16 cellular contexts compared by ENCODE assay signal in the genomic region with DNA sequence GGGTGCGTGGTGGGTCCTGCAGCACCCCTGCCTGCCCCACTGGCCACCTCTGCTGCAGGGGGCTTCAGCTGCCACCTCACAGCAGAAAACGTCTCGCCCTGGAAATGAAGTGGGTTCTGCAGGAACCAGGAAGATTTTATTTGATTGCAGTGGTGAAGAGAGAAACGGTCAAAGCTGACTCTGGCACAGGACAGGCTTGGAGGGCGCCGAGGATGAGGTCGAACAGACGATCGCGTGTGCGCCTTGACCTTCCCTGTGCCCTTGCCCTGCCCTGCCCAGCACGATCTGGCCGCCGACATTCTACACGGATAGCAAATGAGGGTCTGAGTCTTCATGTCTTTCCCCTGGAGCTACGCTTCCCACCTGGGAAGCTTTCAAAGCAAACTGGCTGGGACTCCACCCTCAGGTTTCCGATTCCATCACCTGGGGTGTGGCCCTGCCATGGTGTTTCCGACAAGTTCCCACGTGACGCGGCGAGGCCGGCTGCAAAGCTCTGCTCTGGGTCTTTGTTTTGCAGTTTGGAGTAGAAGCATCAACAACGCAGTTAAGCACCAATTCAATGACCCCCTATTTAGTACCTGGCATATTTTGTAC. TPM values are rescaled to one million over a fixed set of nuclear protein-coding genes. Genes with fewer than 3 reads are reported as not detected.
DNase-seq lines count a peak whose midpoint lies in the region; TF ChIP-seq lines count a peak whose summit lies in the region.
"Had no signal": no experiment of that assay in that cellular context is flagged by ENCODE, and none has a peak within 500 bp of the region (broad histone marks: within the 10 kb centered on the region; RNA-seq: fewer than 3 reads in every experiment).

No MANE protein-coding gene starts in this region.

- H3F3A ChIP-seq in SK-N-SH (replicated peaks; ENCODE audit: insufficient read depth), result no peaks in the 10 kb centered on the region

- H4K20me1 ChIP-seq in BLaER1 (no peaks in the 10 kb centered on the region), SK-N-SH (ENCODE audit: insufficient read depth) (no peaks in the 10 kb centered on the region)

- H3K27ac ChIP-seq in BLaER1 (no peak overlapping the region), SK-N-SH (ENCODE audit: low read depth in 2 of 2, low read length in 1 of 2) (no peak overlapping the region), Peyer's patch (no peak overlapping the region)
- H3K27ac ChIP-seq: epithelial cell of prostate, neural progenitor cell, suprapubic skin had no signal

- no peaks in the 10 kb centered on the region for H3K27me3 ChIP-seq in BLaER1
- peaks cover 41% of the 10 kb centered on the region for H3K27me3 ChIP-seq in SK-N-SH (ENCODE audit: insufficient read depth)
- H3K27me3 ChIP-seq in Peyer's patch, result no peaks in the 10 kb centered on the region

- CTCF ChIA-PET in SK-N-SH (lab: Yijun Ruan, JAX), result interaction anchor here (1.8 to 4.4 kb wide), 2 partner anchors 31 to 236 kb away, joined by 7 to 29 read pairs; no protein-coding TSS in a partner anchor

- DNase-seq in DMS153 (lab: John Stamatoyannopoulos, UW) (peak; percentile 44), NCI-H69 (lab: John Stamatoyannopoulos, UW) (peak; percentile 96), iPS-NIHi11 (ENCODE audit: low spot score) (peak; percentile 45), SK-N-SH (no peak), Peyer's patch (no peak)
- DNase-seq in NK-92 treated with Interleukin-12 subunit alpha and Interleukin-12 subunit beta, amount 100 ng/mL, for 24 hours (lab: John Stamatoyannopoulos, UW), result no peak
- no peak for DNase-seq in stimulated activated CD4-positive, alpha-beta T cell treated with anti-CD3 and anti-CD28 coated beads, Interleukin-15, amount 100 ng/mL, for 24 hours
- DNase-seq: activated gamma-delta T cell treated with Interleukin-2 at 50 U/mL for 16 hours, cortex of kidney, DMS 273 treated with DMSO at 0.1 percent for 48 hours, NCI-H1694, right cardiac atrium had no signal

- no peaks in the 10 kb centered on the region for H3K9me3 ChIP-seq in BLaER1
- no peaks in the 10 kb centered on the region for H3K9me3 ChIP-seq in SK-N-SH
- no peaks in the 10 kb centered on the region for H3K9me3 ChIP-seq in Peyer's patch
- H3K9me3 ChIP-seq: suprapubic skin had no signal

- H3K4me1 ChIP-seq in BLaER1 (peaks cover 63% of the 10 kb centered on the region), SK-N-SH (ENCODE audit: control insufficient read depth in 1 of 2, insufficient read depth in 2 of 2, low read depth in 1 of 2, low read length in 1 of 2) (peaks cover 0 to 10% of the 10 kb centered on the region in 2 experiments; a peak in 1 of 4 replicates), Peyer's patch (peaks cover 0 to 3% (median 0%) of the 10 kb centered on the region in 4 donors)
- H3K4me1 ChIP-seq: neural progenitor cell had no signal

- H3K36me3 ChIP-seq in BLaER1 (no peaks in the 10 kb centered on the region), SK-N-SH (replicated peaks in 1 of 2; ENCODE audit: control insufficient read depth in 1 of 2, insufficient read depth in 2 of 2, low read length in 1 of 2) (no peaks in the 10 kb centered on the region), Peyer's patch (no peaks in the 10 kb centered on the region)
- H3K36me3 ChIP-seq: neural progenitor cell, suprapubic skin had no signal

- no peak for TF ChIP-seq CTCF in SK-N-SH (IDR thresholded peaks at IDR 0.05)
- no peak for TF ChIP-seq CTCF in Peyer's patch (IDR thresholded peaks at IDR 0.05)

- TF ChIP-seq EP300 in SK-N-SH (IDR thresholded peaks at IDR 0.05; ENCODE audit: borderline replicate concordance in 1 of 2, low read depth in 1 of 2, low read length in 1 of 2), result no peak

- no peak for TF ChIP-seq POLR2A in Peyer's patch (IDR thresholded peaks at IDR 0.05)

- 69% methylated on average over 14 of the region's 24 CpGs for WGBS in SK-N-SH (ENCODE audit: low lambda C conversion rate)

- no peak overlapping the region for H2AFZ ChIP-seq in SK-N-SH (ENCODE audit: low read depth)
- H2AFZ ChIP-seq: neural progenitor cell had no signal

- no peak for TF ChIP-seq RAD21 in SK-N-SH (IDR thresholded peaks at IDR 0.05; ENCODE audit: low read length)

- POLR2A ChIA-PET in SK-N-SH (lab: Yijun Ruan, JAX), result no interaction called here

- H3K9me2 ChIP-seq in SK-N-SH, result no peaks in the 10 kb centered on the region

- no peaks in the 10 kb centered on the region for H3K79me2 ChIP-seq in SK-N-SH (ENCODE audit: insufficient read depth)

- H3K4me2 ChIP-seq in BLaER1, result peak overlapping the region; percentile 80
- no peak overlapping the region for H3K4me2 ChIP-seq in SK-N-SH
- H3K4me2 ChIP-seq: neural progenitor cell had no signal

- H3K9ac ChIP-seq in BLaER1 (no peak overlapping the region; the same call in 1 of the 2 replicates), SK-N-SH (no peak overlapping the region)
- H3K9ac ChIP-seq: neural progenitor cell had no signal

- H3K4me3 ChIP-seq in BLaER1 (no peak overlapping the region), SK-N-SH (ENCODE audit: low read depth in 2 of 2, low read length in 1 of 2) (no peak overlapping the region), Peyer's patch (no peak overlapping the region)
- H3K4me3 ChIP-seq: neural progenitor cell, suprapubic skin had no signal

TF ChIP-seq in SK-N-SH, 30 proteins besides CTCF, POLR2A, EP300 and RAD21:
- TF ChIP-seq, protein P1, sequence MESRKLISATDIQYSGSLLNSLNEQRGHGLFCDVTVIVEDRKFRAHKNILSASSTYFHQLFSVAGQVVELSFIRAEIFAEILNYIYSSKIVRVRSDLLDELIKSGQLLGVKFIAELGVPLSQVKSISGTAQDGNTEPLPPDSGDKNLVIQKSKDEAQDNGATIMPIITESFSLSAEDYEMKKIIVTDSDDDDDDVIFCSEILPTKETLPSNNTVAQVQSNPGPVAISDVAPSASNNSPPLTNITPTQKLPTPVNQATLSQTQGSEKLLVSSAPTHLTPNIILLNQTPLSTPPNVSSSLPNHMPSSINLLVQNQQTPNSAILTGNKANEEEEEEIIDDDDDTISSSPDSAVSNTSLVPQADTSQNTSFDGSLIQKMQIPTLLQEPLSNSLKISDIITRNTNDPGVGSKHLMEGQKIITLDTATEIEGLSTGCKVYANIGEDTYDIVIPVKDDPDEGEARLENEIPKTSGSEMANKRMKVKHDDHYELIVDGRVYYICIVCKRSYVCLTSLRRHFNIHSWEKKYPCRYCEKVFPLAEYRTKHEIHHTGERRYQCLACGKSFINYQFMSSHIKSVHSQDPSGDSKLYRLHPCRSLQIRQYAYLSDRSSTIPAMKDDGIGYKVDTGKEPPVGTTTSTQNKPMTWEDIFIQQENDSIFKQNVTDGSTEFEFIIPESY (IDR thresholded peaks at IDR 0.05; ENCODE audit: borderline replicate concordance, low read depth), result no peak
- no peak for TF ChIP-seq SMC3 (IDR thresholded peaks at IDR 0.05; ENCODE audit: low read depth, low read length)
- no peak for TF ChIP-seq CHD2 (IDR thresholded peaks at IDR 0.05; ENCODE audit: low read length, partially characterized antibody)
- no peak for TF ChIP-seq MEF2A (IDR thresholded peaks at IDR 0.05; ENCODE audit: borderline replicate concordance, low read depth)
- TF ChIP-seq RFX5 (IDR thresholded peaks at IDR 0.05; ENCODE audit: low read length), result no peak
- TF ChIP-seq, protein P2, sequence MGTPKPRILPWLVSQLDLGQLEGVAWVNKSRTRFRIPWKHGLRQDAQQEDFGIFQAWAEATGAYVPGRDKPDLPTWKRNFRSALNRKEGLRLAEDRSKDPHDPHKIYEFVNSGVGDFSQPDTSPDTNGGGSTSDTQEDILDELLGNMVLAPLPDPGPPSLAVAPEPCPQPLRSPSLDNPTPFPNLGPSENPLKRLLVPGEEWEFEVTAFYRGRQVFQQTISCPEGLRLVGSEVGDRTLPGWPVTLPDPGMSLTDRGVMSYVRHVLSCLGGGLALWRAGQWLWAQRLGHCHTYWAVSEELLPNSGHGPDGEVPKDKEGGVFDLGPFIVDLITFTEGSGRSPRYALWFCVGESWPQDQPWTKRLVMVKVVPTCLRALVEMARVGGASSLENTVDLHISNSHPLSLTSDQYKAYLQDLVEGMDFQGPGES (IDR thresholded peaks at IDR 0.05; ENCODE audit: low read depth, low read length), result no peak
- TF ChIP-seq, protein P3, sequence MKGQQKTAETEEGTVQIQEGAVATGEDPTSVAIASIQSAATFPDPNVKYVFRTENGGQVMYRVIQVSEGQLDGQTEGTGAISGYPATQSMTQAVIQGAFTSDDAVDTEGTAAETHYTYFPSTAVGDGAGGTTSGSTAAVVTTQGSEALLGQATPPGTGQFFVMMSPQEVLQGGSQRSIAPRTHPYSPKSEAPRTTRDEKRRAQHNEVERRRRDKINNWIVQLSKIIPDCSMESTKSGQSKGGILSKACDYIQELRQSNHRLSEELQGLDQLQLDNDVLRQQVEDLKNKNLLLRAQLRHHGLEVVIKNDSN (IDR thresholded peaks at IDR 0.05; ENCODE audit: borderline replicate concordance, low read depth), result no peak
- no peak for TF ChIP-seq ELF1 (IDR thresholded peaks at IDR 0.05)

RNA-seq across cellular contexts. Expression of a gene that starts 50.3 kb away (rescaled TPM):
- 16.8 and 16.9 TPM in 2 replicates for polyA plus RNA-seq in SK-N-SH (2012; rRNA removed)
- polyA plus RNA-seq in SK-N-SH (2012; cell fraction: cytosol; rRNA removed), result 13.8 and 17.1 TPM in 2 replicates
- 29.4 and 32.2 TPM in 2 replicates for polyA plus RNA-seq in SK-N-SH (2012; cell fraction: nucleus; rRNA removed)
- total RNA-seq in Peyer's patch, result 10 to 100 TPM; 32.2 to 75.9 (median 43.6) TPM

RNA-seq across cellular contexts. Expression of a gene that starts 51.6 kb away (rescaled TPM):
- polyA plus RNA-seq in SK-N-SH (2012; rRNA removed), result 2.9 and 4.1 TPM in 2 replicates
- polyA plus RNA-seq in SK-N-SH (2012; cell fraction: cytosol; rRNA removed), result 3.0 and 3.8 TPM in 2 replicates
- polyA plus RNA-seq in SK-N-SH (2012; cell fraction: nucleus; rRNA removed), result 11.6 and 12.7 TPM in 2 replicates
- 10 to 100 TPM; 33.1 to 64.2 (median 53.7) TPM for total RNA-seq in Peyer's patch

Comparison
In these comparisons a context has a peak if more than half of its experiments do, and no peak if none do; other contexts are left out.
1. DNase-seq: peak in DMS153 (single experiment), NCI-H69 (single experiment) and iPS-NIHi11 (single experiment); none in NK-92 treated with Interleukin-12 subunit alpha and Interleukin-12 subunit beta, amount 100 ng/mL, for 24 hours (single experiment), SK-N-SH (single experiment), Peyer's patch (0 of 3) and stimulated activated CD4-positive, alpha-beta T cell treated with anti-CD3 and anti-CD28 coated beads, Interleukin-15, amount 100 ng/mL, for 24 hours (single experiment).